2 cellular contexts compared by ENCODE assay signal in genomic region chr10:133342942-133343341, GRCh38.
TF ChIP-seq lines count a peak whose summit lies in the region.

No MANE protein-coding gene starts in this region.

TF ChIP-seq in GM23338, 12 proteins besides CTCF, POLR2A, EP300 and RAD21:
- TF ChIP-seq STAT1 (IDR thresholded peaks at IDR 0.05; ENCODE audit: unreplicated experiment) (no peak), REST (IDR thresholded peaks at IDR 0.05; ENCODE audit: unreplicated experiment) (no peak), POLR2AphosphoS5 (IDR thresholded peaks at IDR 0.05; ENCODE audit: low read depth) (no peak), CREB1 (CRISPR knock-in tag; IDR thresholded peaks at IDR 0.05; ENCODE audit: low read depth) (no peak), ETS1 (IDR thresholded peaks at IDR 0.05) (no peak), ZNF114 (CRISPR knock-in tag; IDR thresholded peaks at IDR 0.05) (no peak), JUNB (IDR thresholded peaks at IDR 0.05; ENCODE audit: unreplicated experiment) (no peak), ZNF331 (CRISPR knock-in tag; IDR thresholded peaks at IDR 0.05; ENCODE audit: low read depth) (no peak), EZH2 (IDR thresholded peaks at IDR 0.05; ENCODE audit: low read depth, unreplicated experiment) (no peak), ZNF462 (CRISPR knock-in tag; IDR thresholded peaks at IDR 0.05) (no peak), EZH2phosphoT487 (IDR thresholded peaks at IDR 0.05; ENCODE audit: unreplicated experiment) (no peak), NANOG (IDR thresholded peaks at IDR 0.05; ENCODE audit: borderline replicate concordance) (no peak)

TF ChIP-seq in K562, 482 proteins besides CTCF, POLR2A, EP300 and RAD21:
- no peak for TF ChIP-seq KLF1 (tag; IDR thresholded peaks at IDR 0.05)
- TF ChIP-seq VEZF1 (CRISPR knock-in tag; IDR thresholded peaks at IDR 0.05), result no peak
- no peak for TF ChIP-seq WHSC1 (IDR thresholded peaks at IDR 0.05; ENCODE audit: low read length)
- TF ChIP-seq SAP30 (IDR thresholded peaks at IDR 0.05; ENCODE audit: borderline replicate concordance, insufficient read depth, low read depth, low read length, poor library complexity, severe bottlenecking), result no peak
- TF ChIP-seq ZNF57 (CRISPR knock-in tag; IDR thresholded peaks at IDR 0.05), result no peak
- no peak for TF ChIP-seq PCBP1 (IDR thresholded peaks at IDR 0.05; ENCODE audit: low read depth, low read length, poor library complexity, severe bottlenecking)
- no peak for TF ChIP-seq GABPA (tag; conservative IDR thresholded peaks at IDR 0.05; ENCODE audit: low read depth)
- TF ChIP-seq MNT (conservative IDR thresholded peaks at IDR 0.05), result no peak
- no peak for TF ChIP-seq ZBED1 (IDR thresholded peaks at IDR 0.05)
- no peak for TF ChIP-seq MITF (IDR thresholded peaks at IDR 0.05)
- no peak for TF ChIP-seq FOXK1 (CRISPR knock-in tag; IDR thresholded peaks at IDR 0.05; ENCODE audit: borderline replicate concordance)
